23 cellular contexts compared by ENCODE assay signal in the genomic region with DNA sequence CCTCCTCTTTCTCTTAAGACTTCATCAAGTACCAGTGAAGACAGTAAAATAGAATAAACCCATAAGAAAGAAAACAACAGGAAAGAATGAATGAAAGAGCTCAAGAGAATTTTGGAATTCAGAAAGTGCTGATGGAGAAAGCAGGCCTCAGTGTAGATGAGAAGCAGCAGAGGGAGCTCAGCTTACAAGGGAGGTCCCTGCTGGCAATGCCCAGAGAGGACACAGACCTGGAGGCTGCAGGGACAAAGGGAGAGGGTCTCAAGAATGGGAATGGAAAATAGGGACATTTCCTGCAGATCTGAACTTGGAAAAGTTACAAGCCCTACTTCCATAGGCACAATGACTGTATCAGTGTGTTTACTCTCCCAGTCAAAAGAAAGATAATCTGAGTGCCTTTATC.
"Had no signal": no experiment of that assay in that cellular context is flagged by ENCODE, and none has a peak within 500 bp of the region (broad histone marks: within the 10 kb centered on the region; RNA-seq: fewer than 3 reads in every experiment).

No MANE protein-coding gene starts in this region.

- H3K4me3 Mint-ChIP-seq: effector memory CD8-positive, alpha-beta T cell; naive thymus-derived CD4-positive, alpha-beta T cell; nephron; stimulated activated effector memory CD8-positive, alpha-beta T cell treated with anti-CD3 and anti-CD28 coated beads, Interleukin-12 subunit alpha, Interleukin-12 subunit beta, amount 100 ng/mL, for 72 hours had no signal

- H3K4me3 ChIP-seq: hepatocyte, prostate gland, right atrium auricular region, sigmoid colon, stomach, thyroid gland had no signal

- H3K4me1 Mint-ChIP-seq: naive thymus-derived CD4-positive, alpha-beta T cell; nephron; stimulated activated effector memory CD8-positive, alpha-beta T cell treated with anti-CD3 and anti-CD28 coated beads, Interleukin-12 subunit alpha, Interleukin-12 subunit beta, amount 100 ng/mL, for 72 hours had no signal

- ATAC-seq: effector memory CD8-positive, alpha-beta T cell; left lobe of liver; naive thymus-derived CD4-positive, alpha-beta T cell; stimulated activated effector memory CD8-positive, alpha-beta T cell treated with anti-CD3 and anti-CD28 coated beads, Interleukin-12 subunit alpha, Interleukin-12 subunit beta, amount 100 ng/mL, for 72 hours had no signal

- H3K27ac Mint-ChIP-seq: effector memory CD8-positive, alpha-beta T cell; naive thymus-derived CD4-positive, alpha-beta T cell; nephron; stimulated activated effector memory CD8-positive, alpha-beta T cell treated with anti-CD3 and anti-CD28 coated beads, Interleukin-12 subunit alpha, Interleukin-12 subunit beta, amount 100 ng/mL, for 72 hours had no signal

- H3K36me3 ChIP-seq: prostate gland, right atrium auricular region, sigmoid colon, stomach, thyroid gland had no signal

- H3K4me1 ChIP-seq: prostate gland, right atrium auricular region, sigmoid colon, stomach, thyroid gland had no signal

- H3K4me2 ChIP-seq: hepatocyte had no signal

- H3K27ac ChIP-seq: hepatocyte, prostate gland, right atrium auricular region, sigmoid colon, stomach, thyroid gland had no signal

- H3K27me3 ChIP-seq: hepatocyte, right atrium auricular region, sigmoid colon, stomach, thyroid gland had no signal

- H3K36me3 Mint-ChIP-seq: naive thymus-derived CD4-positive, alpha-beta T cell; stimulated activated effector memory CD8-positive, alpha-beta T cell treated with anti-CD3 and anti-CD28 coated beads, Interleukin-12 subunit alpha, Interleukin-12 subunit beta, amount 100 ng/mL, for 72 hours had no signal

- H3K9me3 ChIP-seq: prostate gland, right atrium auricular region, sigmoid colon, thyroid gland had no signal

- H2AFZ ChIP-seq: hepatocyte had no signal

- H3K27me3 Mint-ChIP-seq: effector memory CD8-positive, alpha-beta T cell; naive thymus-derived CD4-positive, alpha-beta T cell had no signal

- FAIRE-seq: frontal cortex, kidney had no signal

- DNase-seq: cerebellar nuclear complex; cortex of kidney; effector memory CD8-positive, alpha-beta T cell; head of caudate nucleus; kidney; mesenchymal stem cell; midbrain; naive thymus-derived CD4-positive, alpha-beta T cell; nucleus accumbens; sigmoid colon; stimulated activated CD4-positive, alpha-beta T cell treated with anti-CD3 and anti-CD28 coated beads, Interleukin-2, amount 100 ng/mL, for 24 hours; stimulated activated CD4-positive, alpha-beta T cell treated with anti-CD3 and anti-CD28 coated beads, Interleukin-4, amount 100 ng/mL, for 24 hours; stimulated activated naive CD4-positive, alpha-beta T cell treated with Interleukin-2 at 50 U/mL for 16 hours; stomach; thyroid gland; trophoblast cell had no signal

- H3K79me2 ChIP-seq: hepatocyte had no signal
